In genomic region chr20:36049408-36049807, GRCh38 we compare ENCODE assay signal across 8 cellular contexts.
DNase-seq lines count a peak whose midpoint lies in the region; TF ChIP-seq lines count a peak whose summit lies in the region.
"Not testable (repeated sequence)": the region's sequence is repeated elsewhere in the genome, so short reads cannot be mapped to it uniquely, and the experiment has no call there.

No MANE protein-coding gene starts in this region.

- H3K36me3 Mint-ChIP-seq in activated CD4-positive, alpha-beta memory T cell treated with anti-CD3 and anti-CD28 coated beads for 36 hours: peaks cover 28% of the 10 kb centered on the region

- TF ChIP-seq POLR2A in NB4 (IDR thresholded peaks at IDR 0.05; ENCODE audit: extremely low read depth, insufficient read length); breast epithelium (IDR thresholded peaks at IDR 0.05); vagina (IDR thresholded peaks at IDR 0.05): not testable (repeated sequence)

- not testable (repeated sequence) for H3K9me3 ChIP-seq in ES-I3 (ENCODE audit: control insufficient read depth, insufficient read depth, low read length); breast epithelium; mesodermal cell (ENCODE audit: control insufficient read depth, low read length); vagina

- H3K4me3 ChIP-seq in NB4 (ENCODE audit: low read depth, low read length) (peak overlapping the region; percentile 58), breast epithelium (peak overlapping the region; percentile 86 to 95 (median 89)), fibroblast of villous mesenchyme (ENCODE audit: low read depth, low read length) (peak overlapping the region; percentile 60), mesodermal cell (ENCODE audit: extremely low read depth, insufficient read depth, low read length, poor library complexity, severe bottlenecking) (peak overlapping the region; percentile 88), vagina (peak overlapping the region; percentile 64 to 95)

- peak overlapping the region; percentile 94 for H3K4me3 Mint-ChIP-seq in activated CD4-positive, alpha-beta memory T cell treated with anti-CD3 and anti-CD28 coated beads for 36 hours

- WGBS in mesodermal cell (ENCODE audit: insufficient coverage in 2 of 2), 2 experiments: 0 to 14% methylated on average over 1 of the region's 2 CpGs

- intact Hi-C loops in activated CD4-positive, alpha-beta memory T cell treated with anti-CD3 and anti-CD28 coated beads for 36 hours (cut with micrococcal nuclease): loop anchor here (2.0 kb wide), 1 partner anchor 389 kb away; no protein-coding TSS in a partner anchor
- intact Hi-C loops in breast epithelium (cut with DNase I; ENCODE audit: low total_unique reads); vagina (cut with DNase I): not testable (repeated sequence)

- H3K27ac ChIP-seq in breast epithelium (peak overlapping the region in 1 of 2 donors; percentile 43), vagina (peak overlapping the region; percentile 97)
- H3K27ac ChIP-seq in mesodermal cell (ENCODE audit: low read depth, low read length, severe bottlenecking): not testable (repeated sequence)

- H3K27ac Mint-ChIP-seq in activated CD4-positive, alpha-beta memory T cell treated with anti-CD3 and anti-CD28 coated beads for 36 hours: peak overlapping the region; percentile 94

- peaks cover 33% of the 10 kb centered on the region for H3K4me1 Mint-ChIP-seq in activated CD4-positive, alpha-beta memory T cell treated with anti-CD3 and anti-CD28 coated beads for 36 hours (ENCODE audit: low read depth)

- H3K27me3 Mint-ChIP-seq in activated CD4-positive, alpha-beta memory T cell treated with anti-CD3 and anti-CD28 coated beads for 36 hours: not testable (repeated sequence)

- H3K36me3 ChIP-seq in ES-I3 (ENCODE audit: insufficient read depth, low read length); breast epithelium; vagina: not testable (repeated sequence)
- H3K36me3 ChIP-seq in mesodermal cell (ENCODE audit: control insufficient read depth, insufficient read depth, low read length): peaks cover 10% of the 10 kb centered on the region

- peak overlapping the region; percentile 97; the same call in 1 of the 2 replicates for H3K9ac ChIP-seq in ES-I3 (ENCODE audit: low read depth, low read length)

- TF ChIP-seq CTCF in NB4 (IDR thresholded peaks at IDR 0.05; ENCODE audit: low read depth, low read length); breast epithelium (IDR thresholded peaks at IDR 0.05); fibroblast of villous mesenchyme (IDR thresholded peaks at IDR 0.05; ENCODE audit: insufficient read depth, low read depth, low read length); vagina (IDR thresholded peaks at IDR 0.05): not testable (repeated sequence)

- H3K9me3 Mint-ChIP-seq in activated CD4-positive, alpha-beta memory T cell treated with anti-CD3 and anti-CD28 coated beads for 36 hours: not testable (repeated sequence)

- DNase-seq in NB4 (ENCODE audit: low read depth); breast epithelium (ENCODE audit: low spot score in 2 of 2); fibroblast of villous mesenchyme (ENCODE audit: low read depth); vagina (ENCODE audit: extremely low spot score in 2 of 2): not testable (repeated sequence)
- peak; percentile 13 for DNase-seq in activated CD4-positive, alpha-beta memory T cell treated with anti-CD3 and anti-CD28 coated beads for 36 hours
- peak; percentile 18 for DNase-seq in renal cortical epithelial cell (ENCODE audit: low read depth)

- CTCF ChIA-PET in activated CD4-positive, alpha-beta memory T cell treated with anti-CD3 and anti-CD28 coated beads for 36 hours (lab: Charles Lee): not testable (repeated sequence)

- H3K27me3 ChIP-seq in breast epithelium, vagina: not testable (repeated sequence)

- POLR2A ChIA-PET in activated CD4-positive, alpha-beta memory T cell treated with anti-CD3 and anti-CD28 coated beads for 36 hours (lab: Charles Lee): interaction anchor here (0.7 to 2.0 kb wide), 2 partner anchors 18 to 96 kb away, joined by 3 to 8 read pairs; partner anchors contain the start of gene SCAND1

- peaks cover 10% of the 10 kb centered on the region for H3K4me1 ChIP-seq in ES-I3 (ENCODE audit: insufficient read depth, low read length)
- not testable (repeated sequence) for H3K4me1 ChIP-seq in breast epithelium; mesodermal cell (ENCODE audit: control insufficient read depth, insufficient read depth, low read length, poor library complexity, severe bottlenecking)
- peaks cover 33% of the 10 kb centered on the region for H3K4me1 ChIP-seq in vagina
